In genomic region chr7:114085592-114086490, GRCh38 we compare ENCODE assay signal across 8 cellular contexts.
DNase-seq lines count a peak whose midpoint lies in the region; ATAC-seq, FAIRE-seq and TF ChIP-seq lines count a peak whose summit lies in the region.

No MANE protein-coding gene starts in this region.

- TF ChIP-seq EP300 in GM12878 (IDR thresholded peaks at IDR 0.05; ENCODE audit: borderline replicate concordance in 1 of 2, control insufficient read depth in 1 of 2, low read depth in 2 of 2, low read length in 2 of 2): no peak

- no peak for FAIRE-seq in GM12878 (lab: Jason Lieb, UNC)

- ATAC-seq in GM12878: peak; percentile 60

- SMC1A ChIA-PET in GM12878 (lab: Charles Lee; ENCODE audit: uncharacterized antibody, unreplicated experiment): no interaction called here

- H3K4me3 ChIP-seq in HL-60 (replicated peaks; ENCODE audit: insufficient read depth, low read length) (peak overlapping the region; percentile 69), NT2/D1 (ENCODE audit: insufficient read length, low read depth) (peak overlapping the region; percentile 71), GM12878 (peak overlapping the region; percentile 68; the same call in 1 of the 2 replicates), hepatocyte (peak overlapping the region; percentile 59)

- intact Hi-C loops in GM12878 (cut with micrococcal nuclease; ENCODE audit: unreplicated experiment): loop anchor here (10.0 kb wide), 1 partner anchor 319 kb away; no protein-coding TSS in a partner anchor

- H2AFZ ChIP-seq in GM12878 (ENCODE audit: control insufficient read depth, low read depth, low read length) (peak overlapping the region; percentile 55), hepatocyte (peak overlapping the region; percentile 87)

- no peaks in the 10 kb centered on the region for H3K9me3 Mint-ChIP-seq in activated CD4-positive, alpha-beta T cell treated with anti-CD3 and anti-CD28 coated beads, Interleukin-2, amount 10 ng/mL, durations not matched to agents 7 days and 5 days
- H3K9me3 Mint-ChIP-seq in progenitor cell of endocrine pancreas (ENCODE audit: low read depth): no peaks in the 10 kb centered on the region

- DNase-seq in activated CD4-positive, alpha-beta T cell treated with anti-CD3 and anti-CD28 coated beads, Interleukin-2, amount 10 ng/mL, durations not matched to agents 7 days and 5 days: peak; percentile 33
- no peak for DNase-seq in activated CD4-positive, alpha-beta T cell treated with anti-CD3 and anti-CD28 coated beads, Interleukin-2, amount 50 U/mL, for 4 hours
- peak in 1 of 2 experiments; percentile 25 for DNase-seq in HL-60 (ENCODE audit: low read depth in 1 of 2, low spot score in 1 of 2)
- DNase-seq in NT2/D1 (ENCODE audit: low read depth, low spot score): peak; percentile 83
- DNase-seq in GM12878 (ENCODE audit: low read depth, low spot score): no peak
- peak; percentile 92 for DNase-seq in hepatocyte (ENCODE audit: low spot score)
- peak; percentile 67 for DNase-seq in progenitor cell of endocrine pancreas (ENCODE audit: low spot score, unreplicated experiment)
- no peak for DNase-seq in GM19238 (ENCODE audit: insufficient read length, low spot score)

- RAD21 ChIA-PET in GM12878 (lab: Charles Lee; ENCODE audit: unreplicated experiment): no interaction called here

- CTCF ChIA-PET in activated CD4-positive, alpha-beta T cell treated with anti-CD3 and anti-CD28 coated beads, Interleukin-2, amount 10 ng/mL, durations not matched to agents 7 days and 5 days (lab: Charles Lee): no interaction called here
- CTCF ChIA-PET in GM12878 (lab: Yijun Ruan, JAX): interaction anchor here (1.1 kb wide), 1 partner anchor 56 kb away, joined by 3 read pairs; no protein-coding TSS in a partner anchor

- peaks cover 74% of the 10 kb centered on the region for H3K27me3 Mint-ChIP-seq in activated CD4-positive, alpha-beta T cell treated with anti-CD3 and anti-CD28 coated beads, Interleukin-2, amount 10 ng/mL, durations not matched to agents 7 days and 5 days
- peaks cover 26% of the 10 kb centered on the region for H3K27me3 Mint-ChIP-seq in progenitor cell of endocrine pancreas

- peak overlapping the region; percentile 72 for H3K9ac ChIP-seq in NT2/D1 (ENCODE audit: insufficient read length, low read depth)
- no peak overlapping the region for H3K9ac ChIP-seq in GM12878 (ENCODE audit: control insufficient read depth, insufficient read depth, low read length)

- TF ChIP-seq RAD21 in GM12878 (IDR thresholded peaks at IDR 0.05; ENCODE audit: insufficient read depth, low read depth, low read length): no peak

- POLR2A ChIA-PET in activated CD4-positive, alpha-beta T cell treated with anti-CD3 and anti-CD28 coated beads, Interleukin-2, amount 10 ng/mL, durations not matched to agents 7 days and 5 days (lab: Charles Lee): no interaction called here
- POLR2A ChIA-PET in GM12878 (lab: Charles Lee): no interaction called here

- 1% methylated on average over 39 of the region's 75 CpGs for WGBS in GM12878 (ENCODE audit: insufficient coverage, insufficient replicate concordance, low lambda C conversion rate, missing lambda C conversion rate)
- WGBS in hepatocyte (ENCODE audit: low lambda C conversion rate, missing lambda C conversion rate): 0% methylated on average over 33 of the region's 75 CpGs

- H3K9me3 ChIP-seq in NT2/D1 (ENCODE audit: insufficient read depth, low read length): no peaks in the 10 kb centered on the region
- H3K9me3 ChIP-seq in GM12878 (replicated peaks; ENCODE audit: control insufficient read depth, insufficient read depth, low read length): no peaks in the 10 kb centered on the region
- no peaks in the 10 kb centered on the region for H3K9me3 ChIP-seq in hepatocyte (ENCODE audit: low read depth)

- no peaks in the 10 kb centered on the region for H3K36me3 ChIP-seq in NT2/D1 (ENCODE audit: insufficient read depth, insufficient read length, low read length)
- no peaks in the 10 kb centered on the region for H3K36me3 ChIP-seq in GM12878 (ENCODE audit: control insufficient read depth in 2 of 2, insufficient read depth in 2 of 2, low read length in 1 of 2)
- no peaks in the 10 kb centered on the region for H3K36me3 ChIP-seq in hepatocyte (replicated peaks; ENCODE audit: insufficient read depth, low read depth)

- H3K4me2 ChIP-seq in GM12878 (ENCODE audit: control insufficient read depth, insufficient read depth) (peak overlapping the region; percentile 82), hepatocyte (peak overlapping the region; percentile 92)

- peak overlapping the region; percentile 72 for H3K4me3 Mint-ChIP-seq in activated CD4-positive, alpha-beta T cell treated with anti-CD3 and anti-CD28 coated beads, Interleukin-2, amount 10 ng/mL, durations not matched to agents 7 days and 5 days
- H3K4me3 Mint-ChIP-seq in progenitor cell of endocrine pancreas (ENCODE audit: low read depth): peak overlapping the region; percentile 96

- peaks cover 37% of the 10 kb centered on the region for H3K4me1 Mint-ChIP-seq in activated CD4-positive, alpha-beta T cell treated with anti-CD3 and anti-CD28 coated beads, Interleukin-2, amount 10 ng/mL, durations not matched to agents 7 days and 5 days
- H3K4me1 Mint-ChIP-seq in progenitor cell of endocrine pancreas (ENCODE audit: low read depth): peaks cover 33% of the 10 kb centered on the region

- TF ChIP-seq CTCF in HL-60 (IDR thresholded peaks at IDR 0.05; ENCODE audit: insufficient read depth, low read length) (no peak), GM12878 (IDR thresholded peaks at IDR 0.05 in 2 of 3, conservative IDR thresholded peaks at IDR 0.05 in 1 of 3; ENCODE audit: control insufficient read depth in 2 of 3, extremely low read depth in 1 of 3, insufficient read depth in 1 of 3, low read depth in 3 of 3, low read length in 3 of 3) (no peak), hepatocyte (IDR thresholded peaks at IDR 0.05; ENCODE audit: poor library complexity) (no peak), progenitor cell of endocrine pancreas (IDR thresholded peaks at IDR 0.05; ENCODE audit: unreplicated experiment) (no peak)

- no peaks in the 10 kb centered on the region for H3K36me3 Mint-ChIP-seq in activated CD4-positive, alpha-beta T cell treated with anti-CD3 and anti-CD28 coated beads, Interleukin-2, amount 10 ng/mL, durations not matched to agents 7 days and 5 days (ENCODE audit: low read depth)
- H3K36me3 Mint-ChIP-seq in progenitor cell of endocrine pancreas (ENCODE audit: insufficient read depth): no peaks in the 10 kb centered on the region

- H3K79me2 ChIP-seq in GM12878 (ENCODE audit: control insufficient read depth, insufficient read depth, low read length) (no peaks in the 10 kb centered on the region), hepatocyte (peaks cover 12% of the 10 kb centered on the region)

- H3K27ac ChIP-seq in HL-60 (replicated peaks) (no peak overlapping the region), GM12878 (ENCODE audit: control insufficient read depth, insufficient read depth) (no peak overlapping the region), hepatocyte (peak overlapping the region; percentile 97)

- H3K4me1 ChIP-seq in NT2/D1 (ENCODE audit: insufficient read depth, insufficient read length) (no peaks in the 10 kb centered on the region), GM12878 (ENCODE audit: control insufficient read depth, insufficient read depth, low read length) (no peaks in the 10 kb centered on the region; the same call in 1 of the 2 replicates), hepatocyte (ENCODE audit: insufficient read depth) (peaks cover 17% of the 10 kb centered on the region)

- BruUV-seq in GM12878 (replicated peaks; lab: Mats Ljungman, UMichigan): no TSS peak

- no peaks in the 10 kb centered on the region for H3K9me2 ChIP-seq in hepatocyte (replicated peaks; ENCODE audit: insufficient read depth)

- in situ Hi-C loops in GM12878 (cut with MboI): no loop called here

- peak overlapping the region; percentile 41 for H3K27ac Mint-ChIP-seq in activated CD4-positive, alpha-beta T cell treated with anti-CD3 and anti-CD28 coated beads, Interleukin-2, amount 10 ng/mL, durations not matched to agents 7 days and 5 days
- H3K27ac Mint-ChIP-seq in progenitor cell of endocrine pancreas: peak overlapping the region; percentile 100

- no peak for TF ChIP-seq POLR2A in GM12878 (IDR thresholded peaks at IDR 0.05; ENCODE audit: low read depth, low read length)

- H4K20me1 ChIP-seq in GM12878 (ENCODE audit: control insufficient read depth, insufficient read depth) (no peaks in the 10 kb centered on the region), hepatocyte (ENCODE audit: insufficient read depth, poor library complexity, severe bottlenecking) (no peaks in the 10 kb centered on the region)

- H3K27me3 ChIP-seq in HL-60 (ENCODE audit: insufficient read depth, poor library complexity, severe bottlenecking) (peaks cover 53% of the 10 kb centered on the region), NT2/D1 (ENCODE audit: insufficient read depth, insufficient read length) (peaks cover 80% of the 10 kb centered on the region), GM12878 (replicated peaks in 1 of 2; ENCODE audit: control insufficient read depth in 2 of 2, insufficient read depth in 2 of 2, low read length in 1 of 2) (peaks cover 6 to 36% of the 10 kb centered on the region in 2 experiments), hepatocyte (peaks cover 30% of the 10 kb centered on the region)

TF ChIP-seq in GM12878, 131 proteins besides CTCF, POLR2A, EP300 and RAD21:
- TF ChIP-seq BCL3 (IDR thresholded peaks at IDR 0.05; ENCODE audit: borderline replicate concordance, insufficient read depth, low read depth, low read length, poor library complexity, severe bottlenecking) (no peak), BHLHE40 (IDR thresholded peaks at IDR 0.05; ENCODE audit: borderline replicate concordance in 1 of 2, low read depth in 2 of 2, low read length in 1 of 2) (0 out of 4 replicates have a peak, but pooled peaks of 1 of the 2 experiments have one; percentile 43)

Comparison
In these comparisons a context has a peak if more than half of its experiments do, and no peak if none do; other contexts are left out.
1. DNase-seq: peak in activated CD4-positive, alpha-beta T cell treated with anti-CD3 and anti-CD28 coated beads, Interleukin-2, amount 10 ng/mL, durations not matched to agents 7 days and 5 days (single experiment), NT2/D1 (single experiment), hepatocyte (single experiment) and progenitor cell of endocrine pancreas (single experiment); none in activated CD4-positive, alpha-beta T cell treated with anti-CD3 and anti-CD28 coated beads, Interleukin-2, amount 50 U/mL, for 4 hours (0 of 2), GM12878 (single experiment) and GM19238 (single experiment).
2. Peak in every context shown above with its lines, with median percentiles within 50 percentile points of each other: H3K4me3 ChIP-seq.